Comparison of ENCODE assay signal across 21 cellular contexts in the genomic region with DNA sequence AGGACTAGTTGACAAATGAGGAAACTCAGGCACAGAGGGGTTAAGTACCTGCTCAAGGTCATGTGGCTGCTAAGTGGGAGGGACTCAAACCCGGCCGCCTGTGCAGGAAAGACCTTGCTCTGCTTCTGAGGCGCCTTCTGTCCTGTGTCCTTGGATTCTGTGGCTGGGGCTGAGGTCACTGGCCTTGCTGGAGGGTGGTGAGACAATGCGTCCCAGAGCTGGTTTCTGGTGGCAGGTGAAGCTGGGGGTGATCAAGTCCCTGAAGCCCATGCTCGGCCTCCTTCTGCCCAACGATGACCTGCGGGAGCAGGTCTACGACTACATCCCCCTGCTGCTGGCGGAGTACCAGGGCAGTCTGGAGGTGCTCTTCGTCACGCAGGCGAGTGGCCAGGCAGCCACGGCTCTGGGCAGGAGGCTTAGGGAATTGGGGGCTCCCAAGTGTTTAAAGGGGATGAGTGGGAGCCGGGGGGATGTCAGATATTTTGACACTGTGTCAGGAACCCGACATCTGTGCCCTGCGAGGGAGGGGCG. TPM values are rescaled to one million over a fixed set of nuclear protein-coding genes. Genes with fewer than 3 reads are reported as not detected.
"Had no signal": no experiment of that assay in that cellular context is flagged by ENCODE, and none has a peak within 500 bp of the region (broad histone marks: within the 10 kb centered on the region; RNA-seq: fewer than 3 reads in every experiment).

No MANE protein-coding gene starts in this region.

- H3K4me3 ChIP-seq: esophagus squamous epithelium, hepatocyte had no signal

- H3K27ac ChIP-seq: esophagus squamous epithelium, hepatocyte had no signal

- H3K4me1 Mint-ChIP-seq: neural crest cell; stimulated activated memory B cell treated with anti-CD40 and anti-IgM and Interleukin-4, amounts not matched to agents 10 μg/mL and 1 μg/mL and 100 μg/mL, for 72 hours had no signal

- H3K27ac Mint-ChIP-seq: activated naive CD8-positive, alpha-beta T cell; stimulated activated memory B cell treated with anti-CD40 and anti-IgM and Interleukin-4, amounts not matched to agents 10 μg/mL and 1 μg/mL and 100 μg/mL, for 72 hours; type B pancreatic cell had no signal

- H3K4me3 Mint-ChIP-seq: activated naive CD8-positive, alpha-beta T cell; neural crest cell; stimulated activated memory B cell treated with anti-CD40 and anti-IgM and Interleukin-4, amounts not matched to agents 10 μg/mL and 1 μg/mL and 100 μg/mL, for 72 hours; type B pancreatic cell had no signal

- H3K4me1 ChIP-seq: esophagus squamous epithelium had no signal

- H3K27me3 ChIP-seq: esophagus squamous epithelium, hepatocyte had no signal

- ATAC-seq: stimulated activated memory B cell treated with anti-CD40 and anti-IgM and Interleukin-4, amounts not matched to agents 10 μg/mL and 1 μg/mL and 100 μg/mL, for 72 hours had no signal

- H3K36me3 Mint-ChIP-seq: activated naive CD8-positive, alpha-beta T cell; stimulated activated memory B cell treated with anti-CD40 and anti-IgM and Interleukin-4, amounts not matched to agents 10 μg/mL and 1 μg/mL and 100 μg/mL, for 72 hours; type B pancreatic cell had no signal

- H3K9me3 ChIP-seq: esophagus squamous epithelium had no signal

- H3K9me3 Mint-ChIP-seq: neural crest cell, type B pancreatic cell had no signal

- H3K27me3 Mint-ChIP-seq: activated naive CD8-positive, alpha-beta T cell had no signal

- H3K36me3 ChIP-seq: esophagus squamous epithelium had no signal

- DNase-seq: activated CD4-positive, alpha-beta T cell treated with anti-CD3 and anti-CD28 coated beads for 1 hour; activated CD4-positive, alpha-beta T cell treated with anti-CD3 and anti-CD28 coated beads, Interleukin-2, amount 50 U/mL, for 48 hours; activated gamma-delta T cell treated with Interleukin-2 at 50 U/mL for 16 hours; amniotic stem cell; effector CD4-positive, alpha-beta T cell; esophagus squamous epithelium; stimulated activated CD4-positive, alpha-beta T cell treated with anti-CD3 and anti-CD28 coated beads, Interleukin-2, amount 100 ng/mL, for 48 hours; T-helper 1 cell; T1000 had no signal

RNA-seq across cellular contexts. Expression of gene MROH2A, which starts 16.1 kb away (rescaled TPM):
- total RNA-seq: cardiac septum, endothelial cell of umbilical vein, fibroblast of villous mesenchyme, glomerular endothelial cell, hepatocyte, kidney epithelial cell, neural crest cell, subcutaneous adipose tissue had no signal
- polyA plus RNA-seq: endothelial cell of umbilical vein, hepatocyte had no signal

RNA-seq across cellular contexts. Expression of gene UGT1A1, which starts 34.1 kb away (rescaled TPM):
- total RNA-seq: cardiac septum, endothelial cell of umbilical vein, fibroblast of villous mesenchyme, glomerular endothelial cell, kidney epithelial cell, neural crest cell, SK-MEL-5, subcutaneous adipose tissue had no signal
- polyA plus RNA-seq: endothelial cell of umbilical vein had no signal
